ENCODE assay signal across 9 cellular contexts in the genomic region with DNA sequence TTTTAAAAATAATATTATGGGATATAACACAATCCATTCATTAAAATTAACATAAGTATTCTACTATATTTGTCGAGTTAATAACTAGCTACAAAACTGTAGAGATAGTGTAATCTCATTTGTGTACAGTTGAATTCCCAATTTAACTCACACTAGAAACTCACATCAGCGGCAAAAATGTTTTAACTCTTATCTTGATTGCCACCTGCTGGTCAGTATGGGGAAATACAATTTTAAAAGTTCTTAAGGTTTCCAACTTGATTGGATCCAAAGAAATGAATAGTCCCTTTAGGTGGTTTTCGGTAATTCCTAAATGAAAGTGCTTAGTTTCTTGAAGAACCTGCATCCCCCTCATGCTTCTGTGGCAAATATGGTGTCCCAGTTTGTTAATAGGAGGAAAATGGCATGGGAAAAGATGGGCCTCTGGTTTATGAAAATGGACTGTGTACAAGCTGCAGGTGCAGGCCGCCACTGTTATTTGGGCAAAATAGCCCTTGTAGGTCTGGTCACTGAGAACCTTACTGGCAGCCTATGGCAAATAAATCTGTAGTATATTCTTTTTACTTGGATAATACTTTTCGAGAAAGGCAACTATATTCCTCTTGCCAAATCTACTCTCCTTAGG. TPM values are rescaled to one million over a fixed set of nuclear protein-coding genes. Genes with fewer than 3 reads are reported as not detected.
DNase-seq lines count a peak whose midpoint lies in the region; ATAC-seq and TF ChIP-seq lines count a peak whose summit lies in the region.
"Had no signal": no experiment of that assay in that cellular context is flagged by ENCODE, and none has a peak within 500 bp of the region (broad histone marks: within the 10 kb centered on the region; RNA-seq: fewer than 3 reads in every experiment).

No MANE protein-coding gene starts in this region.

- no peak overlapping the region for H3K9ac ChIP-seq in mammary epithelial cell (ENCODE audit: insufficient read depth, low read length)

- no peak overlapping the region for H3K4me3 ChIP-seq in mammary epithelial cell (replicated peaks in 1 of 3; ENCODE audit: insufficient read depth in 1 of 3, low read depth in 2 of 3, low read length in 3 of 3)

- 28% methylated on average over 5 of the region's 5 CpGs for WGBS in mammary epithelial cell (ENCODE audit: low coverage, missing lambda C conversion rate)

- H2AFZ ChIP-seq in mammary epithelial cell (ENCODE audit: low read depth, low read length) = no peak overlapping the region

- no TSS peak for BruUV-seq in mammary epithelial cell (replicated peaks; lab: Mats Ljungman, UMichigan)

- no peaks in the 10 kb centered on the region for H4K20me1 ChIP-seq in mammary epithelial cell (ENCODE audit: insufficient read depth, low read length)

- H3K4me2 ChIP-seq in mammary epithelial cell (ENCODE audit: insufficient read depth, low read depth, low read length) = no peak overlapping the region

- intact Hi-C loops in mammary epithelial cell (cut with micrococcal nuclease) = loop anchor here (1.0 to 5.0 kb wide), 2 partner anchors 59 to 137 kb away; no protein-coding TSS in a partner anchor

- H3K79me2 ChIP-seq in mammary epithelial cell (ENCODE audit: insufficient read depth, low read length) = no peaks in the 10 kb centered on the region

- H3K4me1 ChIP-seq in mammary epithelial cell (ENCODE audit: insufficient read depth, low read length) = no peaks in the 10 kb centered on the region

- H3K27me3 ChIP-seq in mammary epithelial cell (ENCODE audit: insufficient read depth, low read length) = no peaks in the 10 kb centered on the region

- no peaks in the 10 kb centered on the region for H3K36me3 ChIP-seq in mammary epithelial cell (ENCODE audit: insufficient read depth, low read length)

- no peak overlapping the region for H3K27ac ChIP-seq in mammary epithelial cell (ENCODE audit: insufficient read depth, low read depth, low read length)

- peak; percentile 4 for DNase-seq in EL
- DNase-seq in NCI-H345 treated with DMSO at 0.1 percent for 48 hours (lab: John Stamatoyannopoulos, UW; ENCODE audit: unreplicated experiment) = peak; percentile 53
- DNase-seq in mammary epithelial cell = peak; percentile 12
- peak; percentile 65 for DNase-seq in medulla oblongata (ENCODE audit: extremely low spot score)
- DNase-seq in activated CD4-positive, alpha-beta T cell treated with anti-CD3 and anti-CD28 coated beads, Interleukin-2, amount 50 U/mL, for 48 hours = no peak

- peaks cover 2% of the 10 kb centered on the region for H3K9me3 ChIP-seq in mammary epithelial cell (replicated peaks; ENCODE audit: insufficient read depth, low read length)

- in situ Hi-C loops in mammary epithelial cell (cut with MboI; ENCODE audit: low sequenced_read_pairs in 2 of 2) = no loop called here

- dilution Hi-C loops in mammary epithelial cell (cut with HindIII; ENCODE audit: low sequenced_read_pairs) = no loop called here

- ATAC-seq in HG02885 (IDR thresholded peaks at IDR 0.05; ENCODE audit: poor library complexity, unreplicated experiment) = peak; percentile 74
- no peak for ATAC-seq in HG03520 (IDR thresholded peaks at IDR 0.05; ENCODE audit: unreplicated experiment)
- ATAC-seq in HG02870 (IDR thresholded peaks at IDR 0.05; ENCODE audit: unreplicated experiment) = no peak
- ATAC-seq: naive thymus-derived CD8-positive, alpha-beta T cell had no signal

- TF ChIP-seq CTCF in mammary epithelial cell (conservative IDR thresholded peaks at IDR 0.05 in 1 of 2, IDR thresholded peaks at IDR 0.05 in 1 of 2; ENCODE audit: extremely low read depth in 1 of 2, insufficient read depth in 1 of 2, low read depth in 1 of 2, low read length in 2 of 2) = peak; percentile 55 to 57

- CTCF ChIA-PET in mammary epithelial cell (lab: Charles Lee; ENCODE audit: low non-redundant PET) = no interaction called here

RNA-seq across cellular contexts. Expression of a gene that starts 33.7 kb away (rescaled TPM):
- not detected for total RNA-seq in mammary epithelial cell
- polyA plus RNA-seq in mammary epithelial cell = not detected
- polyA minus RNA-seq in mammary epithelial cell = not detected
- total RNA-seq: naive thymus-derived CD8-positive, alpha-beta T cell had no signal
- polyA plus RNA-seq: naive thymus-derived CD8-positive, alpha-beta T cell had no signal

Comparison
In these comparisons a context has a peak if more than half of its experiments do, and no peak if none do; other contexts are left out.
1. DNase-seq: peak in EL (single experiment), NCI-H345 treated with DMSO at 0.1 percent for 48 hours (single experiment), mammary epithelial cell (single experiment) and medulla oblongata (single experiment); none in activated CD4-positive, alpha-beta T cell treated with anti-CD3 and anti-CD28 coated beads, Interleukin-2, amount 50 U/mL, for 48 hours (0 of 2).